11 cellular contexts compared by ENCODE assay signal in the genomic region with DNA sequence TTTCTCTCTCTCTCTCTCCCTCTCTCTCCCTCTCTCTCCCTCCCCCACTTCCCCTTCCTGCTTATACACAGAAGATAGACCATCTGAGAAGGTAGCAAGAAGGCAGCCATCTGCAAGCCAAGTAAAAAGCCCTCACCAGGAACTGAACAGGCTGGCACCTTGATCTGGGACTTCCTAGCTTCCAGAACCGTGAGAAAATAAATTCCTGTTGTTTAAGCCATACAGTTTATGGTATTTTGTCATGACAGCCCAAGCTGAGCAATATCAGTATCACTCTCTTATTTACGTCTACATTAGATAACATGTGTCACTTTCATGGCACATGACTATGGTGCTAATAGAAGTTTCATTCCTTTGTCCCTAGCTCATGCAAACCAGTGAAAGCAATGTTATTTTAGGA.
A peak's percentile ranks its signal among the peaks of the same experiment; 100 is the strongest.
DNase-seq lines count a peak whose midpoint lies in the region; ATAC-seq and TF ChIP-seq lines count a peak whose summit lies in the region.
"Had no signal": no experiment of that assay in that cellular context is flagged by ENCODE, and none has a peak within 500 bp of the region (broad histone marks: within the 10 kb centered on the region; RNA-seq: fewer than 3 reads in every experiment).

No MANE protein-coding gene starts in this region.

- no peak overlapping the region for H3K23ac ChIP-seq in neuronal stem cell (ENCODE audit: low read depth, low read length, poor library complexity)
- no peak overlapping the region for H3K23ac ChIP-seq in trophoblast cell (ENCODE audit: low read length)

- H3K27ac Mint-ChIP-seq in osteocyte (ENCODE audit: unreplicated experiment): no peak overlapping the region

- H3K4me3 Mint-ChIP-seq in osteocyte (ENCODE audit: unreplicated experiment): no peak overlapping the region

- no peaks in the 10 kb centered on the region for H3K79me2 ChIP-seq in trophoblast cell (ENCODE audit: control insufficient read depth, insufficient read depth, low read length, poor library complexity)

- no peak overlapping the region for H4K8ac ChIP-seq in neuronal stem cell (ENCODE audit: low read depth, low read length)
- H4K8ac ChIP-seq in trophoblast cell (ENCODE audit: low read depth, low read length): no peak overlapping the region

- H2BK120ac ChIP-seq in neuronal stem cell (ENCODE audit: low read depth, low read length): no peak overlapping the region
- H2BK120ac ChIP-seq in trophoblast cell (ENCODE audit: insufficient read depth, low read length, poor library complexity): no peak overlapping the region

- H2AK5ac ChIP-seq in neuronal stem cell (ENCODE audit: low read depth, low read length) (no peak overlapping the region), trophoblast cell (ENCODE audit: low read length) (no peak overlapping the region)

- peaks cover 21% of the 10 kb centered on the region for H3K4me1 Mint-ChIP-seq in osteocyte (ENCODE audit: unreplicated experiment)

- WGBS in neuronal stem cell (ENCODE audit: extremely low coverage in 2 of 2, insufficient read length in 2 of 2, insufficient replicate concordance in 1 of 2), 2 donors: no CpG with 5 or more reads among the region's 2 CpGs
- no CpG with 5 or more reads among the region's 2 CpGs for WGBS in trophoblast cell (ENCODE audit: extremely low coverage, insufficient coverage, insufficient read length)

- H3K4me1 ChIP-seq in neuronal stem cell (ENCODE audit: control insufficient read depth in 2 of 2, insufficient read depth in 1 of 2, low read depth in 1 of 2, low read length in 2 of 2) (peaks cover 0 to 9% of the 10 kb centered on the region in 2 donors), trophoblast cell (ENCODE audit: control insufficient read depth in 1 of 2, insufficient read depth in 2 of 2, low read length in 2 of 2) (no peaks in the 10 kb centered on the region)

- H3K9ac ChIP-seq in neuronal stem cell (ENCODE audit: low read depth, low read length, poor library complexity) (no peak overlapping the region), trophoblast cell (ENCODE audit: low read length) (no peak overlapping the region)

- H3K9me3 ChIP-seq in neuronal stem cell (replicated peaks in 1 of 2; ENCODE audit: control insufficient read depth in 2 of 2, insufficient read depth in 1 of 2, low read depth in 1 of 2, low read length in 2 of 2) (peaks cover 0 to 4% of the 10 kb centered on the region in 2 donors), trophoblast cell (ENCODE audit: insufficient read depth, low read depth, low read length) (no peaks in the 10 kb centered on the region)
- H3K9me3 ChIP-seq: ovary had no signal

- peaks cover 3% of the 10 kb centered on the region for H3K36me3 Mint-ChIP-seq in osteocyte (ENCODE audit: unreplicated experiment)

- H3K79me1 ChIP-seq in neuronal stem cell (ENCODE audit: low read depth, low read length): no peaks in the 10 kb centered on the region
- H3K79me1 ChIP-seq in trophoblast cell (ENCODE audit: low read length): no peaks in the 10 kb centered on the region

- H3K36me3 ChIP-seq in neuronal stem cell (replicated peaks in 1 of 2; ENCODE audit: control insufficient read depth in 2 of 2, insufficient read depth in 2 of 2, low read length in 2 of 2): no peaks in the 10 kb centered on the region
- H3K36me3 ChIP-seq in trophoblast cell (ENCODE audit: control insufficient read depth in 1 of 2, insufficient read depth in 2 of 2, low read length in 2 of 2): no peaks in the 10 kb centered on the region
- H3K36me3 ChIP-seq: ovary had no signal

- H3K4me2 ChIP-seq in neuronal stem cell (ENCODE audit: insufficient read depth, low read length, poor library complexity, severe bottlenecking) (no peak overlapping the region), trophoblast cell (ENCODE audit: low read length) (no peak overlapping the region)

- ATAC-seq in GM19324 (IDR thresholded peaks at IDR 0.05; ENCODE audit: low FRiP score, unreplicated experiment): no peak

- H3K4ac ChIP-seq in neuronal stem cell (ENCODE audit: low read length) (no peak overlapping the region), trophoblast cell (ENCODE audit: low read depth, low read length) (no peak overlapping the region)

- no peak overlapping the region for H4K91ac ChIP-seq in neuronal stem cell (ENCODE audit: low read depth, low read length, poor library complexity)
- no peak overlapping the region for H4K91ac ChIP-seq in trophoblast cell (ENCODE audit: low read depth, low read length)

- no peak overlapping the region for H3K27ac ChIP-seq in neuronal stem cell (replicated peaks; ENCODE audit: low read length)
- no peak overlapping the region for H3K27ac ChIP-seq in trophoblast cell (ENCODE audit: low read depth, low read length)
- H3K27ac ChIP-seq: ovary had no signal

- no peak overlapping the region for H2AFZ ChIP-seq in neuronal stem cell (ENCODE audit: low read length)
- H2AFZ ChIP-seq in trophoblast cell (ENCODE audit: insufficient read depth, low read length, poor library complexity): no peak overlapping the region

- H4K12ac ChIP-seq in trophoblast cell (ENCODE audit: low read depth, low read length): no peak overlapping the region

- no peak overlapping the region for H3K4me3 ChIP-seq in choroid plexus epithelial cell (ENCODE audit: low read depth, low read length)
- no peak overlapping the region for H3K4me3 ChIP-seq in neuronal stem cell (ENCODE audit: low read length in 2 of 2)
- no peak overlapping the region for H3K4me3 ChIP-seq in trophoblast cell (ENCODE audit: low read depth, low read length)
- H3K4me3 ChIP-seq: ovary had no signal

- no peaks in the 10 kb centered on the region for H3K9me3 Mint-ChIP-seq in osteocyte (ENCODE audit: unreplicated experiment)

- no peaks in the 10 kb centered on the region for H3K27me3 Mint-ChIP-seq in osteocyte (ENCODE audit: unreplicated experiment)

- no peak overlapping the region for H2BK5ac ChIP-seq in neuronal stem cell (ENCODE audit: low read length)
- no peak overlapping the region for H2BK5ac ChIP-seq in trophoblast cell (ENCODE audit: low read depth, low read length, poor library complexity)

- TF ChIP-seq CTCF in choroid plexus epithelial cell (conservative IDR thresholded peaks at IDR 0.05; ENCODE audit: low read depth, low read length) (no peak), osteocyte (IDR thresholded peaks at IDR 0.05) (no peak)

- H3K27me3 ChIP-seq in neuronal stem cell (ENCODE audit: control insufficient read depth in 3 of 3, insufficient read depth in 3 of 3, low read depth in 1 of 3, low read length in 3 of 3) (no peaks in the 10 kb centered on the region), trophoblast cell (ENCODE audit: insufficient read depth, low read length) (no peaks in the 10 kb centered on the region)
- H3K27me3 ChIP-seq: ovary had no signal

- H3K14ac ChIP-seq in neuronal stem cell (ENCODE audit: low read length) (no peak overlapping the region), trophoblast cell (ENCODE audit: low read length) (no peak overlapping the region)

- H2BK12ac ChIP-seq in neuronal stem cell (ENCODE audit: low read length) (no peak overlapping the region), trophoblast cell (ENCODE audit: low read length) (no peak overlapping the region)

- DNase-seq in EL: peak; percentile 53
- peak; percentile 29 for DNase-seq in LHCN-M2 (ENCODE audit: low read depth)
- DNase-seq in choroid plexus epithelial cell (ENCODE audit: low read depth): peak; percentile 51
- DNase-seq in myocyte (ENCODE audit: low read depth): peak; percentile 19
- no peak for DNase-seq in neuronal stem cell (ENCODE audit: low spot score)
- no peak for DNase-seq in trophoblast cell
- DNase-seq in osteocyte (ENCODE audit: extremely low spot score, unreplicated experiment): no peak
- DNase-seq: effector CD8-positive, alpha-beta T cell; NCI-H446; ovary had no signal

- H3K18ac ChIP-seq in neuronal stem cell (ENCODE audit: low read length): no peak overlapping the region
- no peak overlapping the region for H3K18ac ChIP-seq in trophoblast cell (ENCODE audit: low read length)

- no peak overlapping the region for H2BK15ac ChIP-seq in neuronal stem cell (ENCODE audit: low read length)

Comparison
In these comparisons a context has a peak if more than half of its experiments do, and no peak if none do; other contexts are left out.
1. DNase-seq: peak in EL (single experiment), LHCN-M2 (single experiment), choroid plexus epithelial cell (single experiment) and myocyte (single experiment); none in neuronal stem cell (single experiment), trophoblast cell (0 of 2) and osteocyte (single experiment).